8 cellular contexts compared by ENCODE assay signal in the genomic region with DNA sequence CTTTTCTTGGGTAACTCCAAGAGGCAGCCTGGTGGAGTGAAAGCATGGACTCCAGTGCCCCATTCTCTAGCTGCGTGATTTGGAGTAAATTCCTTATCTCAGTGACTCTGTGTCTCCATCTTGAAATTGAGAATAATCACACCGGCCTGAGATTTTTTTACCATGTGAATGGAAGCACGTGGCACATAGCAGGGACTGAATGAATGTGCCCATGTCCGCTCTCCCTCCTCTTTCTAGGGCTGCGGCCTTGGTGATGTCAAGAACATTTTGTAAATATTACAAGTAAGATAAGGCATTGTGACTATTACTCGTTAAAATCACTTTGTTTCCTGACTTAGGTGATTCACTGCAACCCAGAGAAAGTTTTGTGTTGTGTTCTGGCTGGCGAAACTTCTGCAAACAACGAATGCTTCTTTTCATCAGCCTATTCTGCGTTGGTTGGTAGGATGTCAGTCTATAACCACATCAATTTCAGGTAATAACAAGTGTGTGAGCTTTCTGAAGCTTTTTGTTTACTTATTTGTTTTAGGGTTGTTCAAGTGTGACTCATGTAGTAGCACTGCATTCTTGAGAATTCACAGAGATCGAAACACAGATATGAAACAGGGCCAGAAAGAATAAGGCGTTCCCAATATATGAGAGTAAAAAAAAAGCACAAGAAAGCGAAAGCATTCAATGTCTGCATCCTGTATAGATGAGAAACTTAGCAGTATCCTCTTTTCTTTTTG.
DNase-seq lines count a peak whose midpoint lies in the region; ATAC-seq, FAIRE-seq and TF ChIP-seq lines count a peak whose summit lies in the region.

No MANE protein-coding gene starts in this region.

- H3K4me3 ChIP-seq in heart right ventricle (peak overlapping the region in 1 of 10 donors; percentile 12), right atrium auricular region (no peak overlapping the region), fibroblast of pulmonary artery (replicated peaks; ENCODE audit: low read depth, low read length) (peak overlapping the region; percentile 39), ascending aorta (no peak overlapping the region)

- WGBS in heart right ventricle, 2 donors: 69 to 76% methylated on average over 12 of the region's 12 CpGs

- peak overlapping the region in 7 of 10 donors; percentile 0 to 80 (median 13) for H3K27ac ChIP-seq in heart right ventricle
- H3K27ac ChIP-seq in right atrium auricular region: no peak overlapping the region
- H3K27ac ChIP-seq in ascending aorta: no peak overlapping the region

- intact Hi-C loops in heart right ventricle (cut with DNase I): no loop called here
- intact Hi-C loops in ascending aorta (cut with DNase I): no loop called here

- TF ChIP-seq CTCF in heart right ventricle (IDR thresholded peaks at IDR 0.05) (no peak), right atrium auricular region (IDR thresholded peaks at IDR 0.05) (no peak), fibroblast of pulmonary artery (IDR thresholded peaks at IDR 0.05; ENCODE audit: low read length, missing control alignments) (no peak), ascending aorta (IDR thresholded peaks at IDR 0.05) (no peak)

- no peaks in the 10 kb centered on the region for H3K36me3 ChIP-seq in heart right ventricle
- H3K36me3 ChIP-seq in right atrium auricular region: no peaks in the 10 kb centered on the region
- H3K36me3 ChIP-seq in ascending aorta: no peaks in the 10 kb centered on the region

- H3K9me3 ChIP-seq in heart right ventricle (peaks cover 0 to 25% (median 16%) of the 10 kb centered on the region in 11 donors), right atrium auricular region (peaks cover 0 to 20% of the 10 kb centered on the region in 2 donors), ascending aorta (peaks cover 10 to 17% of the 10 kb centered on the region in 2 donors)

- no peaks in the 10 kb centered on the region for H3K27me3 ChIP-seq in heart right ventricle
- H3K27me3 ChIP-seq in right atrium auricular region: no peaks in the 10 kb centered on the region
- H3K27me3 ChIP-seq in ascending aorta: no peaks in the 10 kb centered on the region

- ATAC-seq in heart right ventricle (peak in 7 of 8 donors; percentile 15 to 81 (median 61)), HG03280 (IDR thresholded peaks at IDR 0.05; ENCODE audit: unreplicated experiment) (no peak)

- H3K4me1 ChIP-seq in heart right ventricle (peaks cover 0 to 13% (median 0%) of the 10 kb centered on the region in 9 donors), right atrium auricular region (peaks cover 0 to 9% of the 10 kb centered on the region in 2 donors), ascending aorta (no peaks in the 10 kb centered on the region)

- DNase-seq in heart right ventricle: no peak
- no peak for DNase-seq in right atrium auricular region (ENCODE audit: low spot score)
- peak; percentile 45 for DNase-seq in RKO (ENCODE audit: low spot score)
- DNase-seq in fibroblast of pulmonary artery (ENCODE audit: low read depth): peak; percentile 96
- DNase-seq in urothelium cell line (ENCODE audit: low spot score): peak; percentile 51
- DNase-seq in ascending aorta (ENCODE audit: low spot score in 2 of 2): no peak
- DNase-seq in NK-92 treated with Interleukin-12 subunit alpha and Interleukin-12 subunit beta, amount 100 ng/mL, for 24 hours (lab: John Stamatoyannopoulos, UW): no peak

- no peak for FAIRE-seq in urothelium cell line (lab: Jason Lieb, UNC)

Comparison
In these comparisons a context has a peak if more than half of its experiments do, and no peak if none do; other contexts are left out.
1. H3K27ac ChIP-seq: peak in heart right ventricle (7 of 10); none in right atrium auricular region (0 of 2) and ascending aorta (0 of 2).
2. DNase-seq: peak in RKO (single experiment), fibroblast of pulmonary artery (single experiment) and urothelium cell line (single experiment); none in heart right ventricle (0 of 2), right atrium auricular region (single experiment), ascending aorta (0 of 2) and NK-92 treated with Interleukin-12 subunit alpha and Interleukin-12 subunit beta, amount 100 ng/mL, for 24 hours (single experiment).